Comparison of ENCODE assay signal across 15 cellular contexts in genomic region chr11:110527146-110527545, GRCh38.
DNase-seq lines count a peak whose midpoint lies in the region; ATAC-seq, FAIRE-seq and TF ChIP-seq lines count a peak whose summit lies in the region.
"Had no signal": no experiment of that assay in that cellular context is flagged by ENCODE, and none has a peak within 500 bp of the region (broad histone marks: within the 10 kb centered on the region; RNA-seq: fewer than 3 reads in every experiment).

No MANE protein-coding gene starts in this region.

- no peaks in the 10 kb centered on the region for H3K9me3 ChIP-seq in mucosa of descending colon
- H3K9me3 ChIP-seq: SJSA1 had no signal

- DNase-seq in GM19239 (ENCODE audit: insufficient read length, low spot score) (no peak), NCI-H226 (peak; percentile 32), cardiac fibroblast (ENCODE audit: low read depth in 2 of 2) (peak; percentile 4 to 36), iris pigment epithelial cell (ENCODE audit: low read depth) (peak; percentile 48), GM12891 (ENCODE audit: insufficient read length, low spot score) (no peak), mucosa of descending colon (no peak)
- DNase-seq: C1 segment of cervical spinal cord, DMS 273 treated with DMSO at 0.1 percent for 48 hours, H7, NCI-H1436, NCI-H2171 treated with DMSO at 0.1 percent for 48 hours had no signal

- no peaks in the 10 kb centered on the region for H3K4me1 ChIP-seq in mucosa of descending colon (ENCODE audit: low read depth)
- H3K4me1 ChIP-seq: A549 had no signal

- FAIRE-seq in GM19239 (lab: Jason Lieb, UNC) (peak; percentile 47), GM12891 (lab: Jason Lieb, UNC) (no peak)
- FAIRE-seq: A549 had no signal

- no peak for TF ChIP-seq POLR2A in GM12891 (IDR thresholded peaks at IDR 0.05; ENCODE audit: low read depth, low read length)

- ATAC-seq in GM21576 (IDR thresholded peaks at IDR 0.05; ENCODE audit: unreplicated experiment) = no peak
- no peak for ATAC-seq in GM19328 (IDR thresholded peaks at IDR 0.05; ENCODE audit: unreplicated experiment)
- no peak for ATAC-seq in mucosa of descending colon
- ATAC-seq: A549 had no signal

- H3K36me3 ChIP-seq in mucosa of descending colon (ENCODE audit: low read depth) = no peaks in the 10 kb centered on the region
- H3K36me3 ChIP-seq: SJSA1 had no signal

- no peak for TF ChIP-seq CTCF in cardiac fibroblast (IDR thresholded peaks at IDR 0.05; ENCODE audit: low read depth, low read length)
- no peak for TF ChIP-seq CTCF in mucosa of descending colon (IDR thresholded peaks at IDR 0.05)

- no peak overlapping the region for H3K4me3 ChIP-seq in cardiac fibroblast (replicated peaks in 1 of 2; ENCODE audit: low read depth in 2 of 2, low read length in 2 of 2)
- H3K4me3 ChIP-seq in mucosa of descending colon = no peak overlapping the region
- H3K4me3 ChIP-seq: A549, SJSA1 had no signal

- intact Hi-C loops in mucosa of descending colon (cut with DNase I, micrococcal nuclease) = no loop called here

TF ChIP-seq in GM12891, 5 proteins besides CTCF, POLR2A, EP300 and RAD21:
- TF ChIP-seq TAF1 (IDR thresholded peaks at IDR 0.05; ENCODE audit: low read depth, low read length) (no peak), POU2F2 (IDR thresholded peaks at IDR 0.05; ENCODE audit: low read depth, low read length) (no peak), POLR2AphosphoS5 (IDR thresholded peaks at IDR 0.05; ENCODE audit: low read depth, low read length) (no peak)

Comparison
In these comparisons a context has a peak if more than half of its experiments do, and no peak if none do; other contexts are left out.
1. DNase-seq: peak in NCI-H226 (single experiment), cardiac fibroblast (2 of 2) and iris pigment epithelial cell (single experiment); none in GM19239 (single experiment), GM12891 (single experiment) and mucosa of descending colon (0 of 3).